In the genomic region with DNA sequence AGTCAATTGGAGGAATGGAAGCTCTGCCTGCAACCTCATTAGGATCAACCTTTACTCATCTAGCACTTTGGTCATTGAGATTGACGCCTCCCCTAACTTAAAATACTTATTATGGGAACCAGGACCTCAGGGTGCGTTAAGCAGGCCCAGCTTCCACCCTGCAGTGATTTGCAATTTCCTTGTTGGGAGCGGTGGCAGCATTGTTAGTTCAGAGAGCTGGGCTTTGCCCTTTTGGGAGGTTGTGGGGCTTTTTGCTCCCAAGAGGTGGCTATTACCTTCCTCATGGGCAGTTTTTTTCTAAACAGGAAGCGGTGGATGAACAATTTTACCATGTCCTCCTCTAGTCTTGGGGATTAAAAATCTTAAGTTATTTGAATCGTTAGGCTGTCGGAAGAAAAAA, we compare ENCODE assay signal across 6 cellular contexts.
"Had no signal": no experiment of that assay in that cellular context is flagged by ENCODE, and none has a peak within 500 bp of the region (broad histone marks: within the 10 kb centered on the region; RNA-seq: fewer than 3 reads in every experiment).

No MANE protein-coding gene starts in this region.

- H3K9ac ChIP-seq: GM23248 had no signal

- H3K27ac ChIP-seq: GM23248 had no signal

- H2AFZ ChIP-seq: GM23248 had no signal

- DNase-seq: GM23248, H7, HCEC 1CT, IMR-90, KG1 had no signal

- ATAC-seq: K562 had no signal
